In genomic region chr1:143729451-143730111, GRCh38 we compare ENCODE assay signal across 8 cellular contexts.
DNase-seq lines count a peak whose midpoint lies in the region; ATAC-seq and TF ChIP-seq lines count a peak whose summit lies in the region.
"Not testable (repeated sequence)": the region's sequence is repeated elsewhere in the genome, so short reads cannot be mapped to it uniquely, and the experiment has no call there.

No MANE protein-coding gene starts in this region.

- peak; percentile 69 for ATAC-seq in CD4-positive, alpha-beta T cell (ENCODE audit: poor library complexity)
- ATAC-seq in GM19324 (IDR thresholded peaks at IDR 0.05; ENCODE audit: low FRiP score, unreplicated experiment) (peak; percentile 72), HG02798 (IDR thresholded peaks at IDR 0.05; ENCODE audit: poor library complexity, unreplicated experiment) (peak; percentile 76), activated B cell treated with CpG ODN at 0.5 μM for 24 hours (ENCODE audit: low read depth) (peak; percentile 45), body of pancreas (peak; percentile 86), left lobe of liver (peak; percentile 86)

- not testable (repeated sequence) for H3K4me1 Mint-ChIP-seq in CD4-positive, alpha-beta T cell (ENCODE audit: low read depth); activated B cell treated with CpG ODN at 0.5 μM for 24 hours

- H3K4me3 Mint-ChIP-seq in CD4-positive, alpha-beta T cell = peak overlapping the region; percentile 71
- peak overlapping the region; percentile 35 for H3K4me3 Mint-ChIP-seq in activated B cell treated with CpG ODN at 0.5 μM for 24 hours

- not testable (repeated sequence) for H3K9me3 Mint-ChIP-seq in CD4-positive, alpha-beta T cell; activated B cell treated with CpG ODN at 0.5 μM for 24 hours

- H3K36me3 ChIP-seq in body of pancreas (replicated peaks in 1 of 2; ENCODE audit: insufficient read depth in 1 of 2, low read depth in 2 of 2) = not testable (repeated sequence)

- WGBS in body of pancreas, 2 donors = no CpG with 5 or more reads among the region's 39 CpGs

- TF ChIP-seq CTCF in CD4-positive, alpha-beta T cell (IDR thresholded peaks at IDR 0.05); activated B cell treated with CpG ODN at 0.5 μM for 24 hours (IDR thresholded peaks at IDR 0.05); body of pancreas (IDR thresholded peaks at IDR 0.05): not testable (repeated sequence)

- TF ChIP-seq POLR2A in body of pancreas (IDR thresholded peaks at IDR 0.05) = not testable (repeated sequence)

- H3K27me3 ChIP-seq in CD4-positive, alpha-beta T cell (ENCODE audit: control insufficient read depth, insufficient read depth, low read length); body of pancreas: not testable (repeated sequence)

- not testable (repeated sequence) for H3K4me3 ChIP-seq in body of pancreas

- H3K27ac ChIP-seq in CD4-positive, alpha-beta T cell (ENCODE audit: low read depth, low read length); body of pancreas: not testable (repeated sequence)

- H3K36me3 Mint-ChIP-seq in CD4-positive, alpha-beta T cell (ENCODE audit: low read depth); activated B cell treated with CpG ODN at 0.5 μM for 24 hours (ENCODE audit: low read depth): not testable (repeated sequence)

- H3K27ac Mint-ChIP-seq in CD4-positive, alpha-beta T cell = peak overlapping the region; percentile 87
- H3K27ac Mint-ChIP-seq in activated B cell treated with CpG ODN at 0.5 μM for 24 hours = peak overlapping the region; percentile 77

- H3K27me3 Mint-ChIP-seq in CD4-positive, alpha-beta T cell = peaks cover 53% of the 10 kb centered on the region
- peaks cover 17% of the 10 kb centered on the region for H3K27me3 Mint-ChIP-seq in activated B cell treated with CpG ODN at 0.5 μM for 24 hours

- H3K4me1 ChIP-seq in body of pancreas = not testable (repeated sequence)

- DNase-seq in CD4-positive, alpha-beta T cell = peak in 3 of 10 experiments; percentile 9 to 49 (median 39)
- peak; percentile 23 for DNase-seq in HT1080 (ENCODE audit: low read depth)
- not testable (repeated sequence) for DNase-seq in activated B cell treated with CpG ODN at 0.5 μM for 24 hours
- peak in 1 of 4 donors; percentile 21 for DNase-seq in body of pancreas
- DNase-seq in left lobe of liver (ENCODE audit: low spot score) = peak; percentile 62
- peak; percentile 14 for DNase-seq in stimulated activated CD4-positive, alpha-beta T cell treated with anti-CD3 and anti-CD28 coated beads, Interleukin-2, amount 100 ng/mL, for 4 hours (ENCODE audit: low read depth)

- intact Hi-C loops in CD4-positive, alpha-beta T cell (cut with DNase I, micrococcal nuclease); activated B cell treated with CpG ODN at 0.5 μM for 24 hours (cut with micrococcal nuclease); body of pancreas (cut with DNase I): not testable (repeated sequence)

- not testable (repeated sequence) for H3K9me3 ChIP-seq in CD4-positive, alpha-beta T cell (ENCODE audit: control insufficient read depth, low read length); body of pancreas

- CTCF ChIA-PET in CD4-positive, alpha-beta T cell (lab: Charles Lee); activated B cell treated with CpG ODN at 0.5 μM for 24 hours (lab: Charles Lee): not testable (repeated sequence)

- POLR2A ChIA-PET in CD4-positive, alpha-beta T cell (lab: Charles Lee) = not testable (repeated sequence)
- POLR2A ChIA-PET in activated B cell treated with CpG ODN at 0.5 μM for 24 hours (lab: Charles Lee) = interaction anchor here (0.6 kb wide), 4 partner anchors 682 to 831 kb away, joined by 3 to 6 read pairs (median 4); no protein-coding TSS in a partner anchor
